8 cellular contexts compared by ENCODE assay signal in the genomic region with DNA sequence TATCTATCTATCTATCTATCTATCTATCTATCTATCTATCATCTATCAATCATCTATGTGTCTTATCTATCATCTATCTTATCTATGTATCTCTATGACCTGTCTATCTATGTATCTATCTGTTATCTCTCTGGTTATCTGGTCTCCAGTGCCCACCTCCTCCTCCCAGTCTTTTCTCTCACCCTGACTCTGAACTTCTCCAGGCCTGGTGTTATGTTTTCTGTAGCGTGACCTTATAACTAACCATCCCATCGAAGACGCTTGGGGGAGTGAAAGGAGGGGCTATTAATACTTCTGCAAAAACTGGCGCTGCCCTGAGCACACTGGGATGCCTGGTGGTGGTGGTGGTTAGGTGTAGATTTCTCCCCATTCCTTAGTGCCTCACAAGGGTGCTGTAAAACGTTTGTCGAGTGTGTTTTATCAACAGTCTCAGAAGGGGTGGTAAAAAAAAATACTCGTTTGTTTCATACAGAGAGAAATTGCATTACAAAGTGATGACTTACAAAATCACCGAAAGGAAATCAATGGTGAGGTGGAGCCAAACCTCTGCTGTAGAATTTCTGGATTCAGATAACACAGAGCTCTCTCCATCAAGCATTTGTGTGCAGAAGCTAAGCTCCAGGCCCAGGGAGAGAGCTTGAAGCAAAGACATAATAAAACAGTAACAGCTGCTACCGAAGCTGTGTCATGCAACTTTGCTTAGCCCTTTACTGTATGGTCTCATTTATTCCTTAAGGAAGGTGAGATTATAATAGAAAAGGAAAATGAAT.
DNase-seq lines count a peak whose midpoint lies in the region; ATAC-seq and TF ChIP-seq lines count a peak whose summit lies in the region.

No MANE protein-coding gene starts in this region.

- H3K4me3 Mint-ChIP-seq in stimulated activated naive CD8-positive, alpha-beta T cell treated with anti-CD3 and anti-CD28 coated beads, Interleukin-15, Interleukin-2, amounts not matched to agents 100 ng/mL and 50 ng/mL, for 24 hours, result peak overlapping the region; percentile 84
- peak overlapping the region; percentile 88 for H3K4me3 Mint-ChIP-seq in mesothelial cell of epicardium

- no peaks in the 10 kb centered on the region for H3K36me3 ChIP-seq in adipocyte (ENCODE audit: control insufficient read depth, insufficient read depth, low read length, severe bottlenecking)

- H3K4me1 ChIP-seq in adipocyte (ENCODE audit: control insufficient read depth, insufficient read depth, low read length), result peaks cover 41% of the 10 kb centered on the region

- H3K27me3 Mint-ChIP-seq in stimulated activated naive CD8-positive, alpha-beta T cell treated with anti-CD3 and anti-CD28 coated beads, Interleukin-15, Interleukin-2, amounts not matched to agents 100 ng/mL and 50 ng/mL, for 24 hours, result no peaks in the 10 kb centered on the region
- H3K27me3 Mint-ChIP-seq in mesothelial cell of epicardium (ENCODE audit: low read depth), result no peaks in the 10 kb centered on the region

- peaks cover 56% of the 10 kb centered on the region for H3K4me1 Mint-ChIP-seq in stimulated activated naive CD8-positive, alpha-beta T cell treated with anti-CD3 and anti-CD28 coated beads, Interleukin-15, Interleukin-2, amounts not matched to agents 100 ng/mL and 50 ng/mL, for 24 hours (ENCODE audit: low read depth)
- H3K4me1 Mint-ChIP-seq in mesothelial cell of epicardium, result peaks cover 38% of the 10 kb centered on the region

- peak overlapping the region; percentile 85 for H3K4me3 ChIP-seq in adipocyte (ENCODE audit: low read length)

- H3K27me3 ChIP-seq in adipocyte (replicated peaks; ENCODE audit: control insufficient read depth, insufficient read depth, low read length), result no peaks in the 10 kb centered on the region

- H3K9ac ChIP-seq in adipocyte (ENCODE audit: low read length), result peak overlapping the region; percentile 90

- no peak for DNase-seq in stimulated activated naive CD8-positive, alpha-beta T cell treated with anti-CD3 and anti-CD28 coated beads, Interleukin-15, Interleukin-2, amounts not matched to agents 100 U/mL and 50 U/mL, for 24 hours
- DNase-seq in adipocyte (ENCODE audit: low read depth) (peak; percentile 50), mesothelial cell of epicardium (ENCODE audit: low spot score in 2 of 2, unreplicated experiment in 2 of 2) (no peak), NCI-H2227 (lab: John Stamatoyannopoulos, UW; ENCODE audit: unreplicated experiment) (no peak)

- ATAC-seq in stimulated activated naive CD8-positive, alpha-beta T cell treated with anti-CD3 and anti-CD28 coated beads, Interleukin-15, Interleukin-2, amounts not matched to agents 100 U/mL and 50 U/mL, for 24 hours, result no peak
- ATAC-seq in HG03175 (IDR thresholded peaks at IDR 0.05; ENCODE audit: unreplicated experiment) (no peak), HG02642 (IDR thresholded peaks at IDR 0.05; ENCODE audit: poor library complexity, unreplicated experiment) (no peak), HG02981 (IDR thresholded peaks at IDR 0.05; ENCODE audit: unreplicated experiment) (no peak)

- peaks cover 5% of the 10 kb centered on the region for H3K9me3 Mint-ChIP-seq in stimulated activated naive CD8-positive, alpha-beta T cell treated with anti-CD3 and anti-CD28 coated beads, Interleukin-15, Interleukin-2, amounts not matched to agents 100 ng/mL and 50 ng/mL, for 24 hours
- H3K9me3 Mint-ChIP-seq in mesothelial cell of epicardium, result peaks cover 8% of the 10 kb centered on the region

- H3K9me3 ChIP-seq in adipocyte (ENCODE audit: control insufficient read depth, low read length), result no peaks in the 10 kb centered on the region

- peaks cover 4% of the 10 kb centered on the region for H3K36me3 Mint-ChIP-seq in stimulated activated naive CD8-positive, alpha-beta T cell treated with anti-CD3 and anti-CD28 coated beads, Interleukin-15, Interleukin-2, amounts not matched to agents 100 ng/mL and 50 ng/mL, for 24 hours (ENCODE audit: low read depth)
- H3K36me3 Mint-ChIP-seq in mesothelial cell of epicardium, result no peaks in the 10 kb centered on the region

- H3K27ac Mint-ChIP-seq in stimulated activated naive CD8-positive, alpha-beta T cell treated with anti-CD3 and anti-CD28 coated beads, Interleukin-15, Interleukin-2, amounts not matched to agents 100 ng/mL and 50 ng/mL, for 24 hours, result peak overlapping the region; percentile 82
- peak overlapping the region; percentile 94 for H3K27ac Mint-ChIP-seq in mesothelial cell of epicardium

- no peak for TF ChIP-seq CTCF in mesothelial cell of epicardium (IDR thresholded peaks at IDR 0.05; ENCODE audit: unreplicated experiment)
